ENCODE assay signal across 8 cellular contexts in genomic region chr3:12891985-12892839, GRCh38. TPM values are rescaled to one million over a fixed set of nuclear protein-coding genes. Genes with fewer than 3 reads are reported as not detected.
DNase-seq lines count a peak whose midpoint lies in the region; ATAC-seq and TF ChIP-seq lines count a peak whose summit lies in the region.

No MANE protein-coding gene starts in this region.

- peak; percentile 65 for DNase-seq in EL
- DNase-seq in MM.1S = peak; percentile 39
- peak; percentile 83 for DNase-seq in SIG-M5 treated with dmso at 0.1 percent for 504 hours (lab: John Stamatoyannopoulos, UW; ENCODE audit: unreplicated experiment)
- DNase-seq in anterior cingulate cortex (lab: John Stamatoyannopoulos, UW) = peak in 39 of 58 donors; percentile 14 to 74 (median 41)
- DNase-seq in left ventricle myocardium inferior = no peak
- DNase-seq in renal cortical epithelial cell (ENCODE audit: low read depth) = peak; percentile 65

- H2AFZ ChIP-seq in MM.1S (ENCODE audit: low read length) = no peak overlapping the region

- H3K4me2 ChIP-seq in MM.1S (ENCODE audit: low read depth, low read length) = peak overlapping the region; percentile 46; the same call in 1 of the 2 replicates

- H3K36me3 ChIP-seq in MM.1S (replicated peaks; ENCODE audit: insufficient read depth, low read length) = no peaks in the 10 kb centered on the region
- H3K36me3 ChIP-seq in left ventricle myocardium inferior = no peaks in the 10 kb centered on the region

- no peaks in the 10 kb centered on the region for H4K20me1 ChIP-seq in MM.1S (ENCODE audit: insufficient read depth, low read length)

- ATAC-seq in HG03354 (IDR thresholded peaks at IDR 0.05; ENCODE audit: poor library complexity, severe bottlenecking, unreplicated experiment) (no peak), GM21619 (IDR thresholded peaks at IDR 0.05; ENCODE audit: unreplicated experiment) (no peak)

- H3K9ac ChIP-seq in MM.1S (ENCODE audit: low read length) = no peak overlapping the region

- H3K27me3 ChIP-seq in MM.1S (replicated peaks; ENCODE audit: insufficient read depth, low read length) = peaks cover 51% of the 10 kb centered on the region
- peaks cover 7% of the 10 kb centered on the region for H3K27me3 ChIP-seq in left ventricle myocardium inferior (ENCODE audit: low read depth)

- peak; percentile 90 for TF ChIP-seq CTCF in MM.1S (IDR thresholded peaks at IDR 0.05; ENCODE audit: low read length)
- peak; percentile 95 for TF ChIP-seq CTCF in left ventricle myocardium inferior (IDR thresholded peaks at IDR 0.05; ENCODE audit: borderline replicate concordance)

- intact Hi-C loops in left ventricle myocardium inferior (cut with micrococcal nuclease) = loop anchor here (10.0 kb wide), 1 partner anchor 93 kb away; no protein-coding TSS in a partner anchor

- H3K27ac ChIP-seq in MM.1S (ENCODE audit: low read length) (no peak overlapping the region), left ventricle myocardium inferior (replicated peaks) (no peak overlapping the region)

- H3K4me1 ChIP-seq in MM.1S (ENCODE audit: low read length) = no peaks in the 10 kb centered on the region
- peaks cover 44% of the 10 kb centered on the region for H3K4me1 ChIP-seq in left ventricle myocardium inferior

- H3K4me3 ChIP-seq in MM.1S (ENCODE audit: low read length) (no peak overlapping the region), left ventricle myocardium inferior (peak overlapping the region; percentile 48)

- H3K79me2 ChIP-seq in MM.1S (ENCODE audit: low read length) = no peaks in the 10 kb centered on the region

- H3K9me2 ChIP-seq in MM.1S (replicated peaks; ENCODE audit: insufficient read depth, low read length) = no peaks in the 10 kb centered on the region

- H3K9me3 ChIP-seq in MM.1S (replicated peaks; ENCODE audit: insufficient read depth, low read length) (no peaks in the 10 kb centered on the region), left ventricle myocardium inferior (replicated peaks) (no peaks in the 10 kb centered on the region)

- no peaks in the 10 kb centered on the region; the same call in 1 of the 2 replicates for H3F3A ChIP-seq in MM.1S (ENCODE audit: insufficient read depth, low read length)

RNA-seq across cellular contexts. Expression of gene RPL32, which starts 50.8 kb away (rescaled TPM):
- total RNA-seq in left ventricle myocardium inferior (880 TPM), renal cortical epithelial cell (664 and 705 TPM in 2 replicates)
